In genomic region chr16:50326835-50327465, GRCh38 we compare ENCODE assay signal across 8 cellular contexts. TPM values are rescaled to one million over a fixed set of nuclear protein-coding genes. Genes with fewer than 3 reads are reported as not detected.
DNase-seq lines count a peak whose midpoint lies in the region; ATAC-seq and TF ChIP-seq lines count a peak whose summit lies in the region.

No MANE protein-coding gene starts in this region.

- CTCF ChIA-PET in A673 (lab: Charles Lee): interaction anchor here (0.6 to 1.1 kb wide), 7 partner anchors 14 to 354 kb away, joined by 3 to 5 read pairs (median 4); partner anchors contain the start of genes CNEP1R1 and SNX20

- H3K27ac Mint-ChIP-seq in nephron progenitor cell: no peak overlapping the region

- H3K4me1 Mint-ChIP-seq in nephron progenitor cell: peaks cover 22% of the 10 kb centered on the region

- peaks cover 52% of the 10 kb centered on the region for H3K36me3 Mint-ChIP-seq in nephron progenitor cell (ENCODE audit: low read depth)

- ATAC-seq in GM18508 (IDR thresholded peaks at IDR 0.05; ENCODE audit: insufficient read depth, unreplicated experiment): peak; percentile 56
- ATAC-seq in HG03378 (IDR thresholded peaks at IDR 0.05; ENCODE audit: unreplicated experiment): peak; percentile 66

- no peaks in the 10 kb centered on the region for H3K4me1 ChIP-seq in A673 (ENCODE audit: insufficient read depth, low read length, poor library complexity, severe bottlenecking)

- no peaks in the 10 kb centered on the region for H3K9me3 ChIP-seq in A673 (ENCODE audit: low read depth, low read length, poor library complexity, severe bottlenecking)

- peak; percentile 60 for TF ChIP-seq CTCF in A673 (conservative IDR thresholded peaks at IDR 0.05; ENCODE audit: low read depth, low read length)
- TF ChIP-seq CTCF in nephron progenitor cell (IDR thresholded peaks at IDR 0.05): peak; percentile 41

- no peak overlapping the region for H3K4me3 Mint-ChIP-seq in nephron progenitor cell

- H3K4me3 ChIP-seq in A673 (ENCODE audit: low read depth, low read length, poor library complexity, severe bottlenecking): no peak overlapping the region

- H3K9me3 Mint-ChIP-seq in nephron progenitor cell: no peaks in the 10 kb centered on the region

- no peak overlapping the region for H3K27ac ChIP-seq in A673 (ENCODE audit: low read depth, low read length, poor library complexity, severe bottlenecking)

- H3K27me3 Mint-ChIP-seq in nephron progenitor cell (ENCODE audit: low read depth, poor library complexity): no peaks in the 10 kb centered on the region

- intact Hi-C loops in A673 (cut with micrococcal nuclease; ENCODE audit: unreplicated experiment): no loop called here

- POLR2A ChIA-PET in A673 (lab: Charles Lee; ENCODE audit: low non-redundant PET): interaction anchor here (0.5 to 0.6 kb wide), 2 partner anchors 28 to 315 kb away, joined by 3 read pairs; no protein-coding TSS in a partner anchor

- H3K27me3 ChIP-seq in A673 (replicated peaks; ENCODE audit: insufficient read depth, low read depth, low read length, poor library complexity): no peaks in the 10 kb centered on the region

- DNase-seq in A673 (ENCODE audit: low spot score) (peak; percentile 24), ecto neural progenitor cell (ENCODE audit: low spot score) (peak; percentile 51), nephron progenitor cell (no peak), middle frontal gyrus (ENCODE audit: extremely low spot score, low spot score) (no peak), NCI-H748 treated with DMSO at 0.1 percent for 48 hours (lab: John Stamatoyannopoulos, UW) (no peak)
- peak; percentile 43 for DNase-seq in activated CD4-positive, alpha-beta T cell treated with anti-CD3 and anti-CD28 coated beads for 1 hour

- H3K36me3 ChIP-seq in A673 (ENCODE audit: insufficient read depth, low read length, poor library complexity, severe bottlenecking): peaks cover 51% of the 10 kb centered on the region

- BruUV-seq in A673 (replicated peaks; lab: Mats Ljungman, UMichigan): no TSS peak

RNA-seq across cellular contexts. Expression of gene BRD7, which starts 41.8 kb away (rescaled TPM):
- 93.0 and 95.3 TPM in 2 replicates for total RNA-seq in A673 (2021)

Comparison
In these comparisons a context has a peak if more than half of its experiments do, and no peak if none do; other contexts are left out.
1. DNase-seq: peak in A673 (single experiment), activated CD4-positive, alpha-beta T cell treated with anti-CD3 and anti-CD28 coated beads for 1 hour (single experiment) and ecto neural progenitor cell (single experiment); none in nephron progenitor cell (single experiment), middle frontal gyrus (single experiment) and NCI-H748 treated with DMSO at 0.1 percent for 48 hours (single experiment).